8 cellular contexts compared by ENCODE assay signal in genomic region chr1:116372651-116373444, GRCh38. TPM values are rescaled to one million over a fixed set of nuclear protein-coding genes. Genes with fewer than 3 reads are reported as not detected.
DNase-seq lines count a peak whose midpoint lies in the region; ATAC-seq and TF ChIP-seq lines count a peak whose summit lies in the region.

Gene ATP1A1, plus strand, starts transcription at chr1:116373244. Its CDS starts 268 bp downstream, at chr1:116373512.

- CTCF ChIA-PET in BJ (lab: Yijun Ruan, JAX) = interaction anchor here (0.6 to 2.3 kb wide), 4 partner anchors 17 to 149 kb away, joined by 3 to 8 read pairs (median 4); no protein-coding TSS in a partner anchor
- CTCF ChIA-PET in activated CD4-positive, alpha-beta T cell treated with anti-CD3 and anti-CD28 coated beads for 36 hours (lab: Charles Lee) = interaction anchor here (0.6 to 2.8 kb wide), 2 partner anchors 47 to 233 kb away, joined by 3 to 9 read pairs; no protein-coding TSS in a partner anchor

- POLR2A ChIA-PET in BJ (lab: Charles Lee) = no interaction called here
- POLR2A ChIA-PET in activated CD4-positive, alpha-beta T cell treated with anti-CD3 and anti-CD28 coated beads for 36 hours (lab: Charles Lee) = no interaction called here

- TF ChIP-seq CTCF in BJ (IDR thresholded peaks at IDR 0.05; ENCODE audit: insufficient read depth, low read depth, low read length) = peak; percentile 25; the same call in 1 of the 2 replicates
- no peak for TF ChIP-seq CTCF in chondrocyte (IDR thresholded peaks at IDR 0.05)

- peak within 1 kb of the TSS; percentile 94 for H3K4me3 ChIP-seq in BJ (ENCODE audit: low read depth, low read length)

- H3K36me3 ChIP-seq in BJ (ENCODE audit: control insufficient read depth, insufficient read depth, low read length) = no peaks in the 10 kb centered on the region

- peak within 1 kb of the TSS; percentile 98 for H3K27ac Mint-ChIP-seq in activated CD4-positive, alpha-beta T cell treated with anti-CD3 and anti-CD28 coated beads for 36 hours
- H3K27ac Mint-ChIP-seq in chondrocyte (ENCODE audit: unreplicated experiment) = peak within 1 kb of the TSS; percentile 98

- peaks cover 21% of the 10 kb centered on the region for H3K36me3 Mint-ChIP-seq in activated CD4-positive, alpha-beta T cell treated with anti-CD3 and anti-CD28 coated beads for 36 hours (ENCODE audit: low read depth)
- H3K36me3 Mint-ChIP-seq in chondrocyte (ENCODE audit: low read depth) = no peaks in the 10 kb centered on the region

- no peaks in the 10 kb centered on the region for H3K27me3 Mint-ChIP-seq in activated CD4-positive, alpha-beta T cell treated with anti-CD3 and anti-CD28 coated beads for 36 hours
- H3K27me3 Mint-ChIP-seq in chondrocyte (ENCODE audit: low read depth) = no peaks in the 10 kb centered on the region

- H3K27me3 ChIP-seq in BJ (ENCODE audit: control insufficient read depth, insufficient read depth, low read length) = peaks cover 2% of the 10 kb centered on the region; the same call in 1 of the 2 replicates

- DNase-seq in BJ (ENCODE audit: low read depth) (peak; percentile 47), NCI-H524 (lab: John Stamatoyannopoulos, UW) (peak; percentile 66 to 83), chondrocyte (ENCODE audit: low spot score) (peak; percentile 96), kidney glomerular epithelial cell (lab: John Stamatoyannopoulos, UW) (peak; percentile 90)
- peak; percentile 99 for DNase-seq in activated CD4-positive, alpha-beta T cell treated with anti-CD3 and anti-CD28 coated beads for 36 hours
- peak; percentile 96 to 98 for DNase-seq in stimulated activated CD4-positive, alpha-beta T cell treated with anti-CD3 and anti-CD28 coated beads, Interleukin-15, amount 100 ng/mL, for 48 hours (ENCODE audit: low read depth in 2 of 2)

- ATAC-seq in GM19324 (IDR thresholded peaks at IDR 0.05; ENCODE audit: low FRiP score, unreplicated experiment) = peak; percentile 76
- ATAC-seq in HG03460 (IDR thresholded peaks at IDR 0.05; ENCODE audit: unreplicated experiment) = peak; percentile 71
- peak; percentile 55 for ATAC-seq in activated CD4-positive, alpha-beta T cell treated with anti-CD3 and anti-CD28 coated beads for 36 hours

- intact Hi-C loops in activated CD4-positive, alpha-beta T cell treated with anti-CD3 and anti-CD28 coated beads for 36 hours (cut with DNase I, micrococcal nuclease) = loop anchor here (1.0 kb wide), 5 partner anchors 45 to 687 kb away; partner anchors contain the start of gene TTF2 (in 1 of the 2)

- peaks cover 33% of the 10 kb centered on the region for H3K4me1 Mint-ChIP-seq in activated CD4-positive, alpha-beta T cell treated with anti-CD3 and anti-CD28 coated beads for 36 hours
- peaks cover 52% of the 10 kb centered on the region for H3K4me1 Mint-ChIP-seq in chondrocyte (ENCODE audit: low read depth)

- H3K4me3 Mint-ChIP-seq in activated CD4-positive, alpha-beta T cell treated with anti-CD3 and anti-CD28 coated beads for 36 hours = peak within 1 kb of the TSS; percentile 93
- peak within 1 kb of the TSS; percentile 92 for H3K4me3 Mint-ChIP-seq in chondrocyte (ENCODE audit: unreplicated experiment)

- no peaks in the 10 kb centered on the region for H3K9me3 Mint-ChIP-seq in activated CD4-positive, alpha-beta T cell treated with anti-CD3 and anti-CD28 coated beads for 36 hours (ENCODE audit: low read depth)
- no peaks in the 10 kb centered on the region for H3K9me3 Mint-ChIP-seq in chondrocyte (ENCODE audit: low read depth)

RNA-seq across cellular contexts. Expression of gene ATP1A1, which starts in this region (rescaled TPM):
- 312 and 392 TPM in 2 replicates for polyA plus RNA-seq in BJ (2011; rRNA removed)
- polyA minus RNA-seq in BJ (2011; rRNA and poly(A)+ RNA removed) = 195 and 252 TPM in 2 replicates
- total RNA-seq in activated CD4-positive, alpha-beta T cell treated with anti-CD3 and anti-CD28 coated beads for 36 hours = 100 to 1,000 TPM; 247 to 257 TPM
- 171 to 196 TPM (median 188 TPM) in 3 replicates for total RNA-seq in chondrocyte

Comparison
In these comparisons a context has a peak if more than half of its experiments do, and no peak if none do; other contexts are left out.
1. Peak in every context shown above with its lines: DNase-seq, ATAC-seq and H3K4me3 ChIP-seq.
2. DNase-seq: peak in every context shown above with its lines; median percentile 99 in activated CD4-positive, alpha-beta T cell treated with anti-CD3 and anti-CD28 coated beads for 36 hours; 97 in stimulated activated CD4-positive, alpha-beta T cell treated with anti-CD3 and anti-CD28 coated beads, Interleukin-15, amount 100 ng/mL, for 48 hours; 96 in chondrocyte; 90 in kidney glomerular epithelial cell; 74 in NCI-H524; 47 in BJ.